In the genomic region with DNA sequence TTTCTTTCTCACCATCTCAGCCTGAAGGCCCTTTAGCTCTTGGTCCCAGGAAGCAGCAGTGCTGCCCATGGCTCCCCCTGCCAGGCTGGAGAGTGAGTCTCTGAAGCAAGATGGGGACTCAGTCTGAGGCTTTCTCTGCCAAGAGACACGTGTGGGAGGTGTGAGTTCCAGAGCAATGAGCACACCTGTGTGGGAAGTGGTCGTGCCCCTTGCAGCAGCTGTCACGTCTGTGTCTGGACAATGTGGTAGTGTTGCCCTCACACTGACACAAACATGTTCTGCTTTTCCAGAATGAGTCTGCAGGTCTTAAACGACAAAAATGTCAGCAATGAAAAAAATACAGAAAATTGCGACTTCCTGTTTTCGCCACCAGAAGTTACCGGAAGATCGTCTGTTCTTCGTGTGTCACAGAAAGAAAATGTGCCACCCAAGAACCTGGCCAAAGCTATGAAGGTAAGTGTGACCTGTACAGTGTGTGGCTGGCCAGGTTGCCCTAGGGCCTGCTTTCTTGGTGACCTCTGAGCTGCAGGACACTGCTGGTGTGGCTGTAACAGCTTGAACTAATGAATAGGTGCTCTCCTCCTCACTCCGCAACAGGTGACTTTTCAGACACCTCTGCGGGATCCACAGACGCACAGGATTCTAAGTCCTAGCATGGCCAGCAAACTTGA, we compare ENCODE assay signal across 8 cellular contexts. TPM values are rescaled to one million over a fixed set of nuclear protein-coding genes. Genes with fewer than 3 reads are reported as not detected.
DNase-seq lines count a peak whose midpoint lies in the region; ATAC-seq and TF ChIP-seq lines count a peak whose summit lies in the region.

No MANE protein-coding gene starts in this region.

- H3K4me1 ChIP-seq in CD8-positive, alpha-beta T cell (ENCODE audit: insufficient read depth, low read length): peaks cover 69% of the 10 kb centered on the region

- POLR2A ChIA-PET in CD8-positive, alpha-beta T cell (lab: Charles Lee): interaction anchor here (1.0 to 5.0 kb wide), 7 partner anchors 11 to 147 kb away, joined by 3 to 83 read pairs (median 5); a partner anchor contains a TSS

- H3K36me3 ChIP-seq in CD8-positive, alpha-beta T cell (ENCODE audit: insufficient read depth, low read length): peaks cover 13% of the 10 kb centered on the region

- intact Hi-C loops in CD8-positive, alpha-beta T cell (cut with DNase I, micrococcal nuclease): loop anchor here (2.0 to 5.0 kb wide), 2 partner anchors 134 to 521 kb away; a partner anchor contains a TSS

- H3K27me3 ChIP-seq in CD8-positive, alpha-beta T cell (ENCODE audit: insufficient read depth, low read length): no peaks in the 10 kb centered on the region

- no peaks in the 10 kb centered on the region for H3K9me3 ChIP-seq in CD8-positive, alpha-beta T cell (ENCODE audit: low read length)

- H3K4me3 Mint-ChIP-seq in CD8-positive, alpha-beta T cell: peak overlapping the region; percentile 86
- peak overlapping the region; percentile 96 for H3K4me3 Mint-ChIP-seq in nephron progenitor cell

- ATAC-seq in CD8-positive, alpha-beta T cell: peak; percentile 45
- ATAC-seq in HG03342 (IDR thresholded peaks at IDR 0.05; ENCODE audit: unreplicated experiment) (no peak), GM21825 (IDR thresholded peaks at IDR 0.05; ENCODE audit: unreplicated experiment) (no peak)

- no peaks in the 10 kb centered on the region for H3K27me3 Mint-ChIP-seq in CD8-positive, alpha-beta T cell (ENCODE audit: low read depth)
- no peaks in the 10 kb centered on the region for H3K27me3 Mint-ChIP-seq in nephron progenitor cell (ENCODE audit: low read depth, poor library complexity)

- CTCF ChIA-PET in CD8-positive, alpha-beta T cell (lab: Charles Lee): interaction anchor here (0.9 to 14.5 kb wide), 4 partner anchors 11 to 176 kb away, joined by 3 to 509 read pairs (median 5); a partner anchor contains a TSS

- no peak for TF ChIP-seq CTCF in CD8-positive, alpha-beta T cell (IDR thresholded peaks at IDR 0.05)
- no peak for TF ChIP-seq CTCF in nephron progenitor cell (IDR thresholded peaks at IDR 0.05)

- peak overlapping the region; percentile 50 for H3K4me3 ChIP-seq in CD8-positive, alpha-beta T cell (ENCODE audit: low read depth, low read length)

- DNase-seq in CD8-positive, alpha-beta T cell: peak in 5 of 7 experiments; percentile 27 to 83 (median 58)
- DNase-seq in NOMO-1 treated with dmso at 0.1 percent for 144 hours (lab: John Stamatoyannopoulos, UW; ENCODE audit: unreplicated experiment) (peak; percentile 66), nephron progenitor cell (no peak), NCI-H82 treated with DMSO at 0.1 percent for 48 hours (lab: John Stamatoyannopoulos, UW; ENCODE audit: unreplicated experiment) (no peak), islet precursor cell (no peak)
- DNase-seq in activated naive CD4-positive, alpha-beta T cell treated with anti-CD3 and anti-CD28 coated beads, Interleukin-2, amount 50 U/mL, for 16 hours: peak; percentile 61

- peak overlapping the region; percentile 86 for H3K27ac ChIP-seq in CD8-positive, alpha-beta T cell (ENCODE audit: low read depth, low read length)

- H3K27ac Mint-ChIP-seq in CD8-positive, alpha-beta T cell: peak overlapping the region; percentile 100
- H3K27ac Mint-ChIP-seq in nephron progenitor cell: no peak overlapping the region

- H3K36me3 Mint-ChIP-seq in CD8-positive, alpha-beta T cell: peaks cover 41% of the 10 kb centered on the region
- H3K36me3 Mint-ChIP-seq in nephron progenitor cell (ENCODE audit: low read depth): peaks cover 28% of the 10 kb centered on the region

- peaks cover 61% of the 10 kb centered on the region for H3K4me1 Mint-ChIP-seq in CD8-positive, alpha-beta T cell (ENCODE audit: low read depth)
- H3K4me1 Mint-ChIP-seq in nephron progenitor cell: peaks cover 49% of the 10 kb centered on the region

- H3K9me3 Mint-ChIP-seq in CD8-positive, alpha-beta T cell: no peaks in the 10 kb centered on the region
- no peaks in the 10 kb centered on the region for H3K9me3 Mint-ChIP-seq in nephron progenitor cell

RNA-seq across cellular contexts. Expression of a gene that starts 1.9 kb away (rescaled TPM):
- 100 to 1,000 TPM; 131 to 137 TPM for total RNA-seq in CD8-positive, alpha-beta T cell

RNA-seq across cellular contexts. Expression of a gene that starts 2.1 kb away (rescaled TPM):
- total RNA-seq in CD8-positive, alpha-beta T cell: 10 to 100 TPM; 14.5 to 14.8 TPM

RNA-seq across cellular contexts. Expression of a gene that starts 11.1 kb away (rescaled TPM):
- 10 to 100 TPM; 61.2 to 62.6 TPM for total RNA-seq in CD8-positive, alpha-beta T cell

RNA-seq across cellular contexts. Expression of a gene that starts 39.2 kb away (rescaled TPM):
- total RNA-seq in CD8-positive, alpha-beta T cell: 1 to 10 TPM; 1.8 to 1.9 TPM

Comparison
In these comparisons a context has a peak if more than half of its experiments do, and no peak if none do; other contexts are left out.
1. DNase-seq: peak in CD8-positive, alpha-beta T cell (5 of 7), NOMO-1 treated with dmso at 0.1 percent for 144 hours (single experiment) and activated naive CD4-positive, alpha-beta T cell treated with anti-CD3 and anti-CD28 coated beads, Interleukin-2, amount 50 U/mL, for 16 hours (single experiment); none in nephron progenitor cell (single experiment), NCI-H82 treated with DMSO at 0.1 percent for 48 hours (single experiment) and islet precursor cell (single experiment).